In the genomic region with DNA sequence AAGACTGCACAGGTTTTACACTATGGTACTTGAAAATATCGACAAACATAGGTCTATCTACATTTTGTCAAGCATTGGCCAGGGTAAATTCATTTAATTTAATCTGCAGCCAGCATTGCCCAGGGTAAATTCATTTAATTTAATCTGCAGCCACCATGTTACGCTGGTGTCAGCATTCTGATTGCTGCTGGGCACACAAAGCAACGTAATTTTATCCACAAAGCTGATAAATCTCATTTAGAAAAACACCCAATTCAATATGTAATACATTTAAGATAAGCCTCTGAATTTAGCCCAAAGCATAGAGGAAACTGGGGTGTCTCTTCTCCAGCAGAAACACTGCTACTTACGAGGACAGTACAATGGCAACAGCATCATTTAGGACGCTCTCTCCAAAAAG, we compare ENCODE assay signal across 11 cellular contexts.
"Had no signal": no experiment of that assay in that cellular context is flagged by ENCODE, and none has a peak within 500 bp of the region (broad histone marks: within the 10 kb centered on the region; RNA-seq: fewer than 3 reads in every experiment).

No MANE protein-coding gene starts in this region.

- H3K4me1 ChIP-seq: HAP-1 had no signal

- H3K36me3 ChIP-seq: HAP-1 had no signal

- H3K27ac ChIP-seq: GM23248, HL-60, KMS-11 had no signal

- H3K9me3 ChIP-seq: HAP-1 had no signal

- H3K9me3 Mint-ChIP-seq: HFFc6, IgD-negative memory B cell had no signal

- H3K4me3 Mint-ChIP-seq: HFFc6, IgD-negative memory B cell had no signal

- DNase-seq: GM23248, GOT3, H7, HFFc6, KBM-7 had no signal

- ATAC-seq: HCT116, HepG2 had no signal

- H3K9ac ChIP-seq: GM23248, KMS-11 had no signal

- H3K4me3 ChIP-seq: GM23248, HAP-1 had no signal

- FAIRE-seq: HepG2 had no signal

- H2AFZ ChIP-seq: GM23248 had no signal

- H3K27ac Mint-ChIP-seq: HFFc6, IgD-negative memory B cell had no signal

- H3K4me1 Mint-ChIP-seq: IgD-negative memory B cell had no signal

- H3K4me2 ChIP-seq: KMS-11 had no signal
